23 cellular contexts compared by ENCODE assay signal in the genomic region with DNA sequence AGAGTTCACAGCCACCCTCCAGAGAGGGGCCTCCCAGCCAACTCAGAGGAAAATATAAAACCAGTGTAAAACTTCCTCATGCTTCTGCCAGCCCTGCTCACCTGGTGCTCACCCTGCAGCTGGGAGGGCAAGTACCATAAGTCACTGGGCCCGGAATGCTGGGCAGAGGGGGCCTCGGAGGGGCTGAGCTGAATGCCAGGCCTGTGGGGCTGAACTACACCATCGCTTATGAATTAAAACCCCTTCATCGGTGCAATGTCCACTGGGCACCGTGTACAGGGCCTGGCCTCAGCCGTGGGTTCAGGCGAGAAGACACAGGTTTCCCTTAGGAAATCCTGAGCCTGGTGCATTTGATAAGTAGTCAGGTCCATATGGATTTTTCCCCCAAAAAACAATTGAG.
"Had no signal": no experiment of that assay in that cellular context is flagged by ENCODE, and none has a peak within 500 bp of the region (broad histone marks: within the 10 kb centered on the region; RNA-seq: fewer than 3 reads in every experiment).

No MANE protein-coding gene starts in this region.

- ATAC-seq: activated T-helper 17 cell treated with anti-CD3 and anti-CD28 coated beads, Interleukin-2, amount 50 U/mL, for 72 hours; T-helper 17 cell had no signal

- DNase-seq: activated B cell treated with CpG ODN at 0.5 μM for 24 hours; activated CD4-positive, alpha-beta T cell treated with anti-CD3 and anti-CD28 coated beads for 1 hour; activated CD4-positive, alpha-beta T cell treated with anti-CD3 and anti-CD28 coated beads, Interleukin-2, amount 10 ng/mL, durations not matched to agents 24 days and 14 days; activated CD4-positive, alpha-beta T cell treated with anti-CD3 and anti-CD28 coated beads, Interleukin-2, amount 50 U/mL, for 48 hours; activated CD8-positive, alpha-beta memory T cell treated with anti-CD3 and anti-CD28 coated beads for 24 hours; activated gamma-delta T cell; activated naive CD4-positive, alpha-beta T cell treated with anti-CD3 and anti-CD28 coated beads for 36 hours; activated T-cell treated with anti-CD3 and anti-CD28 coated beads, Interleukin-2, amount 50 U/mL, for 48 hours; amygdala; KG1; NCI-H1048; NCI-H1930; NCI-H2107; NCI-H2171 treated with DMSO at 0.1 percent for 48 hours; NCI-H345; NCI-H510A; NCI-H526 treated with DMSO at 0.1 percent for 48 hours; SIG-M5; T-helper 17 cell; T-helper 9 cell had no signal

- FAIRE-seq: astrocyte, TTC549 had no signal
